Comparison of ENCODE assay signal across 18 cellular contexts in genomic region chr15:36075333-36075732, GRCh38.
"Had no signal": no experiment of that assay in that cellular context is flagged by ENCODE, and none has a peak within 500 bp of the region (broad histone marks: within the 10 kb centered on the region; RNA-seq: fewer than 3 reads in every experiment).

No MANE protein-coding gene starts in this region.

- ATAC-seq: activated T-cell treated with anti-CD3 and anti-CD28 coated beads, Interleukin-2, amount 50 U/mL, for 4 hours; esophagus mucosa had no signal

- H3K9me3 ChIP-seq: ovary, upper lobe of left lung had no signal

- DNase-seq: activated CD4-positive, alpha-beta memory T cell treated with anti-CD3 and anti-CD28 coated beads for 36 hours; activated CD4-positive, alpha-beta T cell treated with anti-CD3 and anti-CD28 coated beads for 1 hour; activated gamma-delta T cell treated with Interleukin-2 at 50 U/mL for 16 hours; activated naive CD8-positive, alpha-beta T cell treated with anti-CD3 and anti-CD28 coated beads for 36 hours; activated T-cell treated with anti-CD3 and anti-CD28 coated beads, Interleukin-2, amount 50 U/mL, for 4 hours; anterior cingulate cortex; dorsolateral prefrontal cortex; hippocampal formation; kidney glomerular epithelial cell; ovary; sigmoid colon; stimulated activated CD4-positive, alpha-beta T cell treated with anti-CD3 and anti-CD28 coated beads, Interleukin-2, amount 100 ng/mL, for 48 hours; stimulated activated CD8-positive, alpha-beta memory T cell treated with anti-CD3 and anti-CD28 coated beads, Interleukin-4, amount 100 ng/mL, for 48 hours; upper lobe of left lung had no signal

- H3K27me3 Mint-ChIP-seq: activated CD4-positive, alpha-beta memory T cell treated with anti-CD3 and anti-CD28 coated beads for 36 hours; activated naive CD8-positive, alpha-beta T cell treated with anti-CD3 and anti-CD28 coated beads for 36 hours; stimulated activated naive CD8-positive, alpha-beta T cell treated with anti-CD3 and anti-CD28 coated beads, Interleukin-15, Interleukin-2, amounts not matched to agents 100 ng/mL and 50 ng/mL, for 24 hours had no signal

- H3K4me1 Mint-ChIP-seq: activated naive CD8-positive, alpha-beta T cell treated with anti-CD3 and anti-CD28 coated beads for 36 hours; neural crest cell had no signal

- H3K27me3 ChIP-seq: breast epithelium, dorsolateral prefrontal cortex, ovary, sigmoid colon, upper lobe of left lung had no signal

- H3K4me1 ChIP-seq: breast epithelium, sigmoid colon, upper lobe of left lung had no signal

- H3K36me3 Mint-ChIP-seq: activated CD4-positive, alpha-beta memory T cell treated with anti-CD3 and anti-CD28 coated beads for 36 hours; activated naive CD8-positive, alpha-beta T cell treated with anti-CD3 and anti-CD28 coated beads for 36 hours had no signal

- H3K27ac Mint-ChIP-seq: activated CD4-positive, alpha-beta memory T cell treated with anti-CD3 and anti-CD28 coated beads for 36 hours; activated naive CD8-positive, alpha-beta T cell treated with anti-CD3 and anti-CD28 coated beads for 36 hours; stimulated activated naive CD8-positive, alpha-beta T cell treated with anti-CD3 and anti-CD28 coated beads, Interleukin-15, Interleukin-2, amounts not matched to agents 100 ng/mL and 50 ng/mL, for 24 hours had no signal

- H3K9me3 Mint-ChIP-seq: neural crest cell had no signal

- H3K27ac ChIP-seq: breast epithelium, dorsolateral prefrontal cortex, ovary, sigmoid colon, upper lobe of left lung had no signal

- H3K4me3 Mint-ChIP-seq: activated CD4-positive, alpha-beta memory T cell treated with anti-CD3 and anti-CD28 coated beads for 36 hours; activated naive CD8-positive, alpha-beta T cell treated with anti-CD3 and anti-CD28 coated beads for 36 hours; activated T-cell treated with anti-CD3 and anti-CD28 coated beads, Interleukin-2, amount 50 U/mL, for 4 hours; neural crest cell; stimulated activated naive CD8-positive, alpha-beta T cell treated with anti-CD3 and anti-CD28 coated beads, Interleukin-15, Interleukin-2, amounts not matched to agents 100 ng/mL and 50 ng/mL, for 24 hours had no signal

- H3K36me3 ChIP-seq: breast epithelium, ovary, sigmoid colon, upper lobe of left lung had no signal

- H3K4me3 ChIP-seq: breast epithelium, dorsolateral prefrontal cortex, ovary, sigmoid colon, upper lobe of left lung had no signal
